In the genomic region with DNA sequence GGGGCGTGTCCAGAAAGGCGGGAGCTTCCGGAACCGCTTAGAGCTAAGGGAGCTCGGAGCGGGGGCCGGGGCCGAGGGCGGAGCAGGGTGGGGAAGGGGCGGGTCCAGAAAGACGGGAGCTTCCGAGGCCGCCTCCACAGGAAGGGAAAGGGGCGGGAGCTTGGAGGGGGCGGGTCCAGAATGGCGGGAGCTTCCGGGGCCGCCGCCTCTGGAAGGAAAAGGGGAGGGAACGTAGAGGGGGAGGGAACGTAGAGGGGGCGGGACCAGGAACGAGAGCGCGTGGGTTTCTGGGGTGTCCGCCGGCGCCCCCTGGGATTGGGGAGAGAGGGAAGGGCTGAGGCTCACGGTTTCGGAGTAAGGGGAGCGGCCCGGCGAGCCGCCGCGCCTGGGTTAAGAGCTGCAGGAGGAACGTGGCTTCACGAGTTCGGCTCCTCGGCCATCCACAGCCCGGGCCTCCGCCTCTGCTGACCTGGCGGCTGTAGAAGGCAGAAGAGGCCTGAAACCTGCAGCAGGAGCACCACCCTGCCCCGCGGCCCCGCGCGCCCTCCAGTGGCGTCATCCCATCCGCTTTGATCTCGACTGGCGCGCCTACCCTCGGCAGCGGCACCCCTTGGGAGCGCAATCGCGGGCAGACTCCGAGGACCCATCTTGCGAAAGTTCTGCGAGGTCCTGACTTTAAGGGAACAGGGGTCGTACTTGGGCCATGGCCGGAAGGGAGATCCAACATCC, we compare ENCODE assay signal across 8 cellular contexts. TPM values are rescaled to one million over a fixed set of nuclear protein-coding genes. Genes with fewer than 3 reads are reported as not detected.
A peak's percentile ranks its signal among the peaks of the same experiment; 100 is the strongest.
DNase-seq lines count a peak whose midpoint lies in the region; ATAC-seq lines count a peak whose summit lies in the region.

No MANE protein-coding gene starts in this region.

- ATAC-seq in GM19468 (IDR thresholded peaks at IDR 0.05; ENCODE audit: extremely low read depth, unreplicated experiment) = peak; percentile 20
- ATAC-seq in effector memory CD8-positive, alpha-beta T cell (replicated peaks) = peak; percentile 83

- H3K4me3 Mint-ChIP-seq in effector memory CD8-positive, alpha-beta T cell = peak overlapping the region; percentile 90 to 91

- H3K18ac ChIP-seq in mesenchymal stem cell (ENCODE audit: low read depth in 1 of 2, low read length in 2 of 2) = peak overlapping the region; percentile 59 to 97

- DNase-seq in COR-L47 (lab: John Stamatoyannopoulos, UW) (peak; percentile 83), HT-29 (ENCODE audit: low spot score) (peak; percentile 95), NK-92 (lab: John Stamatoyannopoulos, UW; ENCODE audit: unreplicated experiment) (peak; percentile 86), mesenchymal stem cell (peak; percentile 98)
- peak; percentile 98 to 99 for DNase-seq in activated CD8-positive, alpha-beta memory T cell treated with anti-CD3 and anti-CD28 coated beads for 4 hours (ENCODE audit: low read depth in 2 of 2)
- peak; percentile 88 to 91 (median 91) for DNase-seq in effector memory CD8-positive, alpha-beta T cell
- peak; percentile 97 for DNase-seq in stimulated activated CD8-positive, alpha-beta memory T cell treated with anti-CD3 and anti-CD28 coated beads, Interleukin-12 subunit alpha, Interleukin-12 subunit beta, amount 100 ng/mL, for 24 hours (ENCODE audit: extremely low read depth)

- 1% methylated on average over 58 of the region's 63 CpGs for WGBS in mesenchymal stem cell

- H3K4ac ChIP-seq in mesenchymal stem cell (ENCODE audit: low read depth in 1 of 2, low read length in 2 of 2) = peak overlapping the region; percentile 87 to 89

- H2AFZ ChIP-seq in mesenchymal stem cell (ENCODE audit: low read depth, low read length) = peak overlapping the region; percentile 65

- peak overlapping the region in 1 of 2 experiments; percentile 19 for H3K23ac ChIP-seq in mesenchymal stem cell (ENCODE audit: low read length in 2 of 2)

- H3K27ac ChIP-seq in mesenchymal stem cell (ENCODE audit: low read length, poor library complexity, severe bottlenecking) = peak overlapping the region; percentile 88

- peak overlapping the region in 1 of 2 experiments; percentile 95 for H3K14ac ChIP-seq in mesenchymal stem cell (ENCODE audit: low read length in 2 of 2)

- H3K4me1 Mint-ChIP-seq in effector memory CD8-positive, alpha-beta T cell (ENCODE audit: low read depth in 2 of 2) = peaks cover 13 to 15% of the 10 kb centered on the region in 2 donors

- no peaks in the 10 kb centered on the region for H3K36me3 ChIP-seq in mesenchymal stem cell (ENCODE audit: control insufficient read depth in 1 of 2, insufficient read depth in 2 of 2, low read depth in 1 of 2, low read length in 2 of 2)

- peak overlapping the region; percentile 12 for H2AK5ac ChIP-seq in mesenchymal stem cell (ENCODE audit: low read length, severe bottlenecking)

- no peaks in the 10 kb centered on the region for H3K9me3 Mint-ChIP-seq in effector memory CD8-positive, alpha-beta T cell

- no peaks in the 10 kb centered on the region for H3K27me3 Mint-ChIP-seq in effector memory CD8-positive, alpha-beta T cell

- H3K27me3 ChIP-seq in mesenchymal stem cell (ENCODE audit: control insufficient read depth in 1 of 2, insufficient read depth in 1 of 2, low read length in 2 of 2) = no peaks in the 10 kb centered on the region

- H3K79me1 ChIP-seq in mesenchymal stem cell (replicated peaks; ENCODE audit: low read length, poor library complexity, severe bottlenecking) = peaks cover 1% of the 10 kb centered on the region

- H4K8ac ChIP-seq in mesenchymal stem cell (ENCODE audit: low read length) = peak overlapping the region; percentile 100

- peak overlapping the region; percentile 78 to 86 for H3K4me3 ChIP-seq in mesenchymal stem cell (ENCODE audit: insufficient read depth in 1 of 2, low read depth in 1 of 2, low read length in 2 of 2)

- peak overlapping the region; percentile 95 to 96 for H3K27ac Mint-ChIP-seq in effector memory CD8-positive, alpha-beta T cell

- no peaks in the 10 kb centered on the region for H3K9me3 ChIP-seq in mesenchymal stem cell (ENCODE audit: control insufficient read depth, low read length)

- H3K9ac ChIP-seq in mesenchymal stem cell (ENCODE audit: low read length) = peak overlapping the region; percentile 97

- H3K36me3 Mint-ChIP-seq in effector memory CD8-positive, alpha-beta T cell (ENCODE audit: insufficient read depth) = peaks cover 12% of the 10 kb centered on the region

- H2BK5ac ChIP-seq in mesenchymal stem cell (ENCODE audit: low read depth, low read length, poor library complexity, severe bottlenecking) = peak overlapping the region; percentile 63

- peak overlapping the region; percentile 89 for H3K4me2 ChIP-seq in mesenchymal stem cell (ENCODE audit: low read length, poor library complexity, severe bottlenecking)

- peaks cover 14% of the 10 kb centered on the region for H3K4me1 ChIP-seq in mesenchymal stem cell (ENCODE audit: control insufficient read depth, insufficient read depth, low read depth, low read length)

- peak overlapping the region; percentile 76 for H2BK15ac ChIP-seq in mesenchymal stem cell (ENCODE audit: low read depth, poor library complexity, severe bottlenecking)

- H4K91ac ChIP-seq in mesenchymal stem cell (ENCODE audit: low read length) = peak overlapping the region; percentile 99

- H2BK120ac ChIP-seq in mesenchymal stem cell (ENCODE audit: low read depth, low read length) = peak overlapping the region; percentile 71

- H2BK12ac ChIP-seq in mesenchymal stem cell (ENCODE audit: low read length in 2 of 2) = peak overlapping the region in 1 of 2 experiments; percentile 23

RNA-seq across cellular contexts. Expression of a gene that starts 22.9 kb away (rescaled TPM):
- total RNA-seq in HT-29 (2014; rRNA removed; shearing (Covaris generic)) = 101 and 113 TPM in 2 replicates
- 0.17 TPM for polyA plus RNA-seq in mesenchymal stem cell (2013, experiment 1 of 2)
- 0.21 TPM for polyA plus RNA-seq in mesenchymal stem cell (2013, experiment 2 of 2)

RNA-seq across cellular contexts. Expression of a gene that starts 36.2 kb away (rescaled TPM):
- 20.5 and 24.2 TPM in 2 replicates for total RNA-seq in HT-29 (2014; rRNA removed; shearing (Covaris generic))
- polyA plus RNA-seq in mesenchymal stem cell (2013, experiment 1 of 2) = 5.0 TPM
- 4.2 TPM for polyA plus RNA-seq in mesenchymal stem cell (2013, experiment 2 of 2)

RNA-seq across cellular contexts. Expression of a gene that starts 36.5 kb away (rescaled TPM):
- total RNA-seq in HT-29 (2014; rRNA removed; shearing (Covaris generic)) = 32.6 and 36.0 TPM in 2 replicates
- polyA plus RNA-seq in mesenchymal stem cell (2013, experiment 1 of 2) = 5.7 TPM
- 4.7 TPM for polyA plus RNA-seq in mesenchymal stem cell (2013, experiment 2 of 2)

Comparison
In these comparisons a context has a peak if more than half of its experiments do, and no peak if none do; other contexts are left out.
1. Peak in every context shown above with its lines: DNase-seq, ATAC-seq, H3K4me3 ChIP-seq and H3K27ac ChIP-seq.